Comparison of ENCODE assay signal across 20 cellular contexts in genomic region chr4:24595662-24596061, GRCh38. TPM values are rescaled to one million over a fixed set of nuclear protein-coding genes. Genes with fewer than 3 reads are reported as not detected.
DNase-seq lines count a peak whose midpoint lies in the region; ATAC-seq, FAIRE-seq and TF ChIP-seq lines count a peak whose summit lies in the region.
"Had no signal": no experiment of that assay in that cellular context is flagged by ENCODE, and none has a peak within 500 bp of the region (broad histone marks: within the 10 kb centered on the region; RNA-seq: fewer than 3 reads in every experiment).

No MANE protein-coding gene starts in this region.

- H3K4me3 Mint-ChIP-seq in MCF 10A (ENCODE audit: unreplicated experiment): no peak overlapping the region
- H3K4me3 Mint-ChIP-seq: CD8-positive, alpha-beta T cell; H9 had no signal

- H3K4me2 ChIP-seq in MM.1S (ENCODE audit: low read depth, low read length): peak overlapping the region; percentile 21; the same call in 1 of the 2 replicates
- peak overlapping the region; percentile 58 for H3K4me2 ChIP-seq in smooth muscle cell
- H3K4me2 ChIP-seq in OCI-LY7 (ENCODE audit: low read length): no peak overlapping the region; the same call in 1 of the 2 replicates

- H3K27me3 Mint-ChIP-seq in MCF 10A (ENCODE audit: insufficient read depth, unreplicated experiment): no peaks in the 10 kb centered on the region

- TF ChIP-seq POLR2A in breast epithelium (IDR thresholded peaks at IDR 0.05): no peak

- H3K27me3 ChIP-seq in breast epithelium: no peaks in the 10 kb centered on the region
- H3K27me3 ChIP-seq in MM.1S (replicated peaks; ENCODE audit: insufficient read depth, low read length): no peaks in the 10 kb centered on the region
- H3K27me3 ChIP-seq in bronchial epithelial cell (ENCODE audit: control insufficient read depth, insufficient read depth, low read length): no peaks in the 10 kb centered on the region
- H3K27me3 ChIP-seq in smooth muscle cell (ENCODE audit: low read depth): no peaks in the 10 kb centered on the region
- H3K27me3 ChIP-seq: SJCRH30 had no signal

- BruUV-seq in MCF 10A (replicated peaks; lab: Mats Ljungman, UMichigan) (no TSS peak), OCI-LY7 (replicated peaks; lab: Mats Ljungman, UMichigan) (no TSS peak)

- H3K27ac ChIP-seq in breast epithelium: no peak overlapping the region
- no peak overlapping the region for H3K27ac ChIP-seq in MM.1S (ENCODE audit: low read length)
- H3K27ac ChIP-seq in smooth muscle cell (ENCODE audit: low read depth): peak overlapping the region; percentile 99
- no peak overlapping the region for H3K27ac ChIP-seq in OCI-LY7 (ENCODE audit: low read depth, low read length, poor library complexity, severe bottlenecking)
- H3K27ac ChIP-seq: RWPE1, SJCRH30 had no signal

- no peaks in the 10 kb centered on the region for H3K4me1 ChIP-seq in breast epithelium
- H3K4me1 ChIP-seq in MM.1S (ENCODE audit: low read length): peaks cover 7% of the 10 kb centered on the region
- peaks cover 9% of the 10 kb centered on the region for H3K4me1 ChIP-seq in smooth muscle cell (ENCODE audit: low read depth)
- H3K4me1 ChIP-seq in OCI-LY7 (ENCODE audit: insufficient read depth, low read length, poor library complexity, severe bottlenecking): no peaks in the 10 kb centered on the region

- DNase-seq in MCF 10A (ENCODE audit: unreplicated experiment): no peak
- no peak for DNase-seq in breast epithelium (ENCODE audit: low spot score in 2 of 2)
- no peak for DNase-seq in MM.1S
- peak; percentile 38 for DNase-seq in bronchial epithelial cell (ENCODE audit: low read depth)
- no peak for DNase-seq in smooth muscle cell (lab: John Stamatoyannopoulos, UW; ENCODE audit: unreplicated experiment)
- DNase-seq in NCI-H526 treated with DMSO at 0.1 percent for 48 hours (lab: John Stamatoyannopoulos, UW): no peak
- no peak for DNase-seq in OCI-LY7 (ENCODE audit: low spot score)
- DNase-seq: 8988T; CD8-positive, alpha-beta T cell; H9; NCI-H1092; NCI-H146; NCI-H2081; NCI-H510A; NCI-H82; SJCRH30; SW 1271 had no signal

- no peak for ATAC-seq in HG03571 (IDR thresholded peaks at IDR 0.05; ENCODE audit: unreplicated experiment)
- ATAC-seq: CD8-positive, alpha-beta T cell; K562 had no signal

- H3K4me3 ChIP-seq in breast epithelium: no peak overlapping the region
- no peak overlapping the region for H3K4me3 ChIP-seq in MM.1S (ENCODE audit: low read length)
- no peak overlapping the region for H3K4me3 ChIP-seq in bronchial epithelial cell (ENCODE audit: low read depth, low read length)
- H3K4me3 ChIP-seq in smooth muscle cell: no peak overlapping the region
- no peak overlapping the region for H3K4me3 ChIP-seq in OCI-LY7 (ENCODE audit: low read depth, low read length, poor library complexity, severe bottlenecking)
- H3K4me3 ChIP-seq: K562, SJCRH30 had no signal

- FAIRE-seq in bronchial epithelial cell (lab: Jason Lieb, UNC): no peak
- FAIRE-seq: K562 had no signal

- H3K27ac Mint-ChIP-seq in MCF 10A (ENCODE audit: low read depth, unreplicated experiment): peak overlapping the region; percentile 8
- H3K27ac Mint-ChIP-seq: CD8-positive, alpha-beta T cell; H9 had no signal

- H3K9me3 Mint-ChIP-seq in MCF 10A (ENCODE audit: unreplicated experiment): no peaks in the 10 kb centered on the region

- H3K9me3 ChIP-seq in breast epithelium: no peaks in the 10 kb centered on the region
- no peaks in the 10 kb centered on the region for H3K9me3 ChIP-seq in MM.1S (replicated peaks; ENCODE audit: insufficient read depth, low read length)
- H3K9me3 ChIP-seq in smooth muscle cell (replicated peaks; ENCODE audit: low read depth): no peaks in the 10 kb centered on the region
- peaks cover 6% of the 10 kb centered on the region for H3K9me3 ChIP-seq in OCI-LY7 (ENCODE audit: low read length)
- H3K9me3 ChIP-seq: SJCRH30 had no signal

- H4K20me1 ChIP-seq in MM.1S (ENCODE audit: insufficient read depth, low read length): no peaks in the 10 kb centered on the region
- no peaks in the 10 kb centered on the region for H4K20me1 ChIP-seq in smooth muscle cell (ENCODE audit: low read depth)
- no peaks in the 10 kb centered on the region for H4K20me1 ChIP-seq in OCI-LY7 (ENCODE audit: insufficient read depth, low read length)

- no peak overlapping the region for H2AFZ ChIP-seq in MM.1S (ENCODE audit: low read length)
- no peak overlapping the region for H2AFZ ChIP-seq in smooth muscle cell (ENCODE audit: low read depth)
- no peak overlapping the region for H2AFZ ChIP-seq in OCI-LY7 (ENCODE audit: low read length)

- H3K36me3 ChIP-seq in breast epithelium (no peaks in the 10 kb centered on the region), MM.1S (replicated peaks; ENCODE audit: insufficient read depth, low read length) (no peaks in the 10 kb centered on the region), bronchial epithelial cell (ENCODE audit: control insufficient read depth, insufficient read depth, low read length) (no peaks in the 10 kb centered on the region), smooth muscle cell (ENCODE audit: low read depth) (no peaks in the 10 kb centered on the region), OCI-LY7 (ENCODE audit: insufficient read depth, low read length) (no peaks in the 10 kb centered on the region)
- H3K36me3 ChIP-seq: SJCRH30 had no signal

- H3K79me2 ChIP-seq in MM.1S (ENCODE audit: low read length) (no peaks in the 10 kb centered on the region), smooth muscle cell (ENCODE audit: low read depth) (no peaks in the 10 kb centered on the region), OCI-LY7 (ENCODE audit: insufficient read depth, low read depth, low read length) (no peaks in the 10 kb centered on the region)

- CTCF ChIA-PET in MCF 10A (lab: Yijun Ruan, JAX) (no interaction called here), OCI-LY7 (lab: Charles Lee; ENCODE audit: unreplicated experiment) (no interaction called here)

- intact Hi-C loops in MCF 10A (cut with micrococcal nuclease) (no loop called here), breast epithelium (cut with DNase I; ENCODE audit: low total_unique reads) (no loop called here), OCI-LY7 (cut with micrococcal nuclease; ENCODE audit: unreplicated experiment) (no loop called here)

- no peaks in the 10 kb centered on the region for H3K36me3 Mint-ChIP-seq in MCF 10A (ENCODE audit: insufficient read depth, unreplicated experiment)

- no peaks in the 10 kb centered on the region for H3K9me2 ChIP-seq in MM.1S (replicated peaks; ENCODE audit: insufficient read depth, low read length)
- H3K9me2 ChIP-seq in OCI-LY7 (ENCODE audit: insufficient read depth, low read length): no peaks in the 10 kb centered on the region

- H3K9ac ChIP-seq in MM.1S (ENCODE audit: low read length) (no peak overlapping the region), smooth muscle cell (ENCODE audit: low read depth) (no peak overlapping the region)

- no peak for TF ChIP-seq CTCF in MCF 10A (IDR thresholded peaks at IDR 0.05; ENCODE audit: unreplicated experiment)
- TF ChIP-seq CTCF in breast epithelium (IDR thresholded peaks at IDR 0.05): no peak
- TF ChIP-seq CTCF in MM.1S (IDR thresholded peaks at IDR 0.05; ENCODE audit: low read length): no peak
- no peak for TF ChIP-seq CTCF in bronchial epithelial cell (IDR thresholded peaks at IDR 0.05; ENCODE audit: insufficient read depth, low read length, severe bottlenecking)
- no peak for TF ChIP-seq CTCF in smooth muscle cell (IDR thresholded peaks at IDR 0.05; ENCODE audit: borderline replicate concordance, insufficient read depth, poor library complexity, severe bottlenecking)
- no peak for TF ChIP-seq CTCF in OCI-LY7 (conservative IDR thresholded peaks at IDR 0.05; ENCODE audit: low read length)

- POLR2A ChIA-PET in MCF 10A (lab: Yijun Ruan, JAX) (interaction anchor here (2.6 kb wide), 1 partner anchor 11 kb away, joined by 8 read pairs; the partner anchor contains the start of gene DHX15), OCI-LY7 (lab: Charles Lee) (interaction anchor here (0.7 kb wide), 2 partner anchors 55 to 561 kb away, joined by 3 to 5 read pairs; no protein-coding TSS in a partner anchor)

- peaks cover 20% of the 10 kb centered on the region for H3K4me1 Mint-ChIP-seq in MCF 10A (ENCODE audit: insufficient read depth, unreplicated experiment)

- WGBS in smooth muscle cell (ENCODE audit: low lambda C conversion rate): 57% methylated on average over 2 of the region's 2 CpGs

- H3F3A ChIP-seq in MM.1S (ENCODE audit: insufficient read depth, low read length) (no peaks in the 10 kb centered on the region), smooth muscle cell (ENCODE audit: low read depth) (peaks cover 5% of the 10 kb centered on the region)

RNA-seq across cellular contexts. Expression of gene DHX15, which starts 11.3 kb away (rescaled TPM):
- total RNA-seq in MCF 10A (2022) (114 and 125 TPM in 2 replicates), breast epithelium (100 to 1,000 TPM; 119 to 207 (median 192) TPM), bronchial epithelial cell (142 and 181 TPM in 2 replicates), smooth muscle cell (168 and 182 TPM in 2 replicates), OCI-LY7 (2022) (235 and 237 TPM in 2 replicates)
- 62.6 and 69.8 TPM in 2 replicates for polyA plus RNA-seq in smooth muscle cell
- total RNA-seq in OCI-LY7 (2014; rRNA removed; shearing (Covaris generic)): 189 and 206 TPM in 2 replicates
